ENCODE assay signal across 8 cellular contexts in genomic region chr14:76844223-76844622, GRCh38. TPM values are rescaled to one million over a fixed set of nuclear protein-coding genes. Genes with fewer than 3 reads are reported as not detected.
DNase-seq lines count a peak whose midpoint lies in the region; ATAC-seq and TF ChIP-seq lines count a peak whose summit lies in the region.

No MANE protein-coding gene starts in this region.

- H3K27ac ChIP-seq in foreskin keratinocyte (no peak overlapping the region), SJCRH30 (no peak overlapping the region)

- ATAC-seq in foreskin keratinocyte = peak; percentile 78
- no peak for ATAC-seq in HG03469 (IDR thresholded peaks at IDR 0.05; ENCODE audit: unreplicated experiment)

- H3K4me1 ChIP-seq in foreskin keratinocyte (no peaks in the 10 kb centered on the region), SJCRH30 (no peaks in the 10 kb centered on the region)

- H3K36me3 ChIP-seq in SJCRH30 = no peaks in the 10 kb centered on the region

- DNase-seq in AG10803 (ENCODE audit: low read depth) = peak; percentile 12
- peak; percentile 0 for DNase-seq in NCI-H2029 treated with DMSO at 0.1 percent for 48 hours (lab: John Stamatoyannopoulos, UW)
- DNase-seq in activated T-cell treated with anti-CD3 and anti-CD28 coated beads for 1 hour (ENCODE audit: low read depth) = peak; percentile 36
- DNase-seq in foreskin keratinocyte = peak in 1 of 2 donors; percentile 9
- DNase-seq in stimulated activated CD4-positive, alpha-beta T cell treated with anti-CD3 and anti-CD28 coated beads, Interleukin-12 subunit alpha, Interleukin-12 subunit beta, amount 100 ng/mL, for 48 hours (ENCODE audit: low read depth in 2 of 3, low spot score in 1 of 3) = peak; percentile 50 to 58 (median 53)
- no peak for DNase-seq in GOT3 (lab: John Stamatoyannopoulos, UW)
- DNase-seq in SJCRH30 = no peak

- H3K9me3 ChIP-seq in SJCRH30 (replicated peaks) = no peaks in the 10 kb centered on the region

- no peak overlapping the region for H3K4me3 ChIP-seq in AG10803 (ENCODE audit: low read length)
- no peak overlapping the region for H3K4me3 ChIP-seq in SJCRH30

- H3K27me3 ChIP-seq in foreskin keratinocyte (peaks cover 20% of the 10 kb centered on the region), SJCRH30 (no peaks in the 10 kb centered on the region; the same call in 1 of the 2 replicates)

- TF ChIP-seq CTCF in AG10803 (conservative IDR thresholded peaks at IDR 0.05; ENCODE audit: low read length) (0 out of 2 replicates have a peak, but pooled peaks have one; percentile 1), foreskin keratinocyte (conservative IDR thresholded peaks at IDR 0.05) (peak; percentile 32)

RNA-seq across cellular contexts. Expression of gene LRRC74A, which starts 18.0 kb away (rescaled TPM):
- total RNA-seq in foreskin keratinocyte = not detected in 2 replicates
- not detected in 2 replicates for polyA plus RNA-seq in foreskin keratinocyte
- not detected in 2 replicates for total RNA-seq in SJCRH30 (2014; rRNA removed; shearing (Covaris generic))

RNA-seq across cellular contexts. Expression of gene ANGEL1, which starts 31.5 kb away (rescaled TPM):
- 9.5 and 10.1 TPM in 2 replicates for total RNA-seq in foreskin keratinocyte
- polyA plus RNA-seq in foreskin keratinocyte = 3.5 and 5.1 TPM in 2 replicates
- 15.8 and 18.3 TPM in 2 replicates for total RNA-seq in SJCRH30 (2014; rRNA removed; shearing (Covaris generic))

Comparison
In these comparisons a context has a peak if more than half of its experiments do, and no peak if none do; other contexts are left out.
1. DNase-seq: peak in AG10803 (single experiment), NCI-H2029 treated with DMSO at 0.1 percent for 48 hours (single experiment), activated T-cell treated with anti-CD3 and anti-CD28 coated beads for 1 hour (single experiment) and stimulated activated CD4-positive, alpha-beta T cell treated with anti-CD3 and anti-CD28 coated beads, Interleukin-12 subunit alpha, Interleukin-12 subunit beta, amount 100 ng/mL, for 48 hours (3 of 3); none in GOT3 (single experiment) and SJCRH30 (0 of 2).